ENCODE assay signal across 1 cellular context in genomic region chr1:44418022-44418673, GRCh38.
TF ChIP-seq lines count a peak whose summit lies in the region.

No MANE protein-coding gene starts in this region.

TF ChIP-seq in endothelial cell of umbilical vein, 7 proteins besides CTCF, POLR2A, EP300 and RAD21:
- TF ChIP-seq EZH2 (IDR thresholded peaks at IDR 0.05; ENCODE audit: borderline replicate concordance, low read depth, low read length, severe bottlenecking) (peak; percentile 93), JUN (IDR thresholded peaks at IDR 0.05; ENCODE audit: borderline replicate concordance, insufficient read depth, insufficient read length, low read depth) (no peak)
